In genomic region chr17:42677921-42678781, GRCh38 we compare ENCODE assay signal across 1 cellular context.
A peak's percentile ranks its signal among the peaks of the same experiment; 100 is the strongest.
TF ChIP-seq lines count a peak whose summit lies in the region.

No MANE protein-coding gene starts in this region.

TF ChIP-seq in K562, 482 proteins besides CTCF, POLR2A, EP300 and RAD21 (continues in another document):
- peak; percentile 97 for TF ChIP-seq ZNF316 (IDR thresholded peaks at IDR 0.05)
- TF ChIP-seq SMC3 (conservative IDR thresholded peaks at IDR 0.05; ENCODE audit: insufficient read depth, low read depth, low read length): no peak
- TF ChIP-seq PCBP1 (IDR thresholded peaks at IDR 0.05; ENCODE audit: low read depth, low read length, poor library complexity, severe bottlenecking): peak; percentile 76
- peak in 1 of 2 experiments; percentile 42; a peak in 1 of 4 replicates for TF ChIP-seq TEAD1 (CRISPR knock-in tag; IDR thresholded peaks at IDR 0.05)
- TF ChIP-seq USF1 (CRISPR knock-in tag; IDR thresholded peaks at IDR 0.05): peak; percentile 29; the same call in 1 of the 2 replicates
- TF ChIP-seq TRIM24 (IDR thresholded peaks at IDR 0.05): no peak
- TF ChIP-seq MAFG (tag; conservative IDR thresholded peaks at IDR 0.05): peak; percentile 76
- TF ChIP-seq NFE2 (IDR thresholded peaks at IDR 0.05; ENCODE audit: low read depth): peak; percentile 71
- TF ChIP-seq ZBTB7A (IDR thresholded peaks at IDR 0.05; ENCODE audit: borderline replicate concordance, control insufficient read depth, low read depth, low read length): peak; percentile 79
- peak; percentile 75; the same call in 1 of the 2 replicates for TF ChIP-seq PHF8 (IDR thresholded peaks at IDR 0.05; ENCODE audit: borderline replicate concordance, low read length)
- peak in 1 of 2 experiments; percentile 92; a peak in 3 of 4 replicates for TF ChIP-seq RCOR1 (IDR thresholded peaks at IDR 0.05; ENCODE audit: borderline replicate concordance in 1 of 2, low read depth in 2 of 2, low read length in 2 of 2)
- 0 out of 3 replicates have a peak, but pooled peaks of 1 of the 2 experiments have one; percentile 40 for TF ChIP-seq CBX3 (IDR thresholded peaks at IDR 0.05; ENCODE audit: borderline replicate concordance in 1 of 2, low read length in 2 of 2)
- TF ChIP-seq CEBPB (tag; IDR thresholded peaks at IDR 0.05): peak; percentile 48; the same call in 1 of the 2 replicates
- no peak for TF ChIP-seq PPARD (CRISPR knock-in tag; IDR thresholded peaks at IDR 0.05)
- TF ChIP-seq CHAMP1 (IDR thresholded peaks at IDR 0.05): no peak
- peak; percentile 62; the same call in 1 of the 2 replicates for TF ChIP-seq GATAD2A (IDR thresholded peaks at IDR 0.05)
- TF ChIP-seq TRIM25 (IDR thresholded peaks at IDR 0.05; ENCODE audit: borderline replicate concordance): no peak
- TF ChIP-seq TARDBP (IDR thresholded peaks at IDR 0.05): 0 out of 2 replicates have a peak, but pooled peaks have one; percentile 39
- no peak for TF ChIP-seq ZNF785 (CRISPR knock-in tag; IDR thresholded peaks at IDR 0.05)
- no peak for TF ChIP-seq ZNF354B (CRISPR knock-in tag; IDR thresholded peaks at IDR 0.05)
- peak; percentile 41; the same call in 1 of the 2 replicates for TF ChIP-seq ZBTB1 (CRISPR knock-in tag; IDR thresholded peaks at IDR 0.05; ENCODE audit: borderline replicate concordance, low read depth)
- TF ChIP-seq MLLT1 (IDR thresholded peaks at IDR 0.05): peak in 1 of 2 experiments; percentile 56; a peak in 1 of 4 replicates
- TF ChIP-seq ZNF121 (CRISPR knock-in tag; conservative IDR thresholded peaks at IDR 0.05): no peak
- TF ChIP-seq TBL1XR1 (IDR thresholded peaks at IDR 0.05; ENCODE audit: low read length in 2 of 2): 0 out of 4 replicates have a peak, but pooled peaks of 1 of the 2 experiments have one; percentile 13
- no peak for TF ChIP-seq ZNF740 (CRISPR knock-in tag; IDR thresholded peaks at IDR 0.05)
- TF ChIP-seq ZNF740 (tag; IDR thresholded peaks at IDR 0.05): no peak
- TF ChIP-seq JUNB (CRISPR knock-in tag; conservative IDR thresholded peaks at IDR 0.05): no peak
- peak; percentile 72; the same call in 1 of the 2 replicates for TF ChIP-seq MAFF (IDR thresholded peaks at IDR 0.05; ENCODE audit: low read length)
- peak; percentile 56 for TF ChIP-seq TCF3 (CRISPR knock-in tag; IDR thresholded peaks at IDR 0.05)
- 0 out of 2 replicates have a peak, but pooled peaks have one; percentile 18 for TF ChIP-seq THRB (CRISPR knock-in tag; conservative IDR thresholded peaks at IDR 0.05)
- TF ChIP-seq GATAD2B (IDR thresholded peaks at IDR 0.05; ENCODE audit: borderline replicate concordance): 0 out of 2 replicates have a peak, but pooled peaks have one; percentile 52
- 0 out of 2 replicates have a peak, but pooled peaks have one; percentile 42 for TF ChIP-seq GATA2 (CRISPR knock-in tag; IDR thresholded peaks at IDR 0.05)
- 0 out of 2 replicates have a peak, but pooled peaks have one; percentile 52 for TF ChIP-seq KAT7 (CRISPR knock-in tag; IDR thresholded peaks at IDR 0.05; ENCODE audit: borderline replicate concordance)
- peak; percentile 67 for TF ChIP-seq POLR2B (IDR thresholded peaks at IDR 0.05; ENCODE audit: low read depth, partially characterized antibody)
- peak; percentile 59 for TF ChIP-seq NCOR1 (IDR thresholded peaks at IDR 0.05)
- 0 out of 2 replicates have a peak, but pooled peaks have one; percentile 22 for TF ChIP-seq RUNX1 (IDR thresholded peaks at IDR 0.05; ENCODE audit: low read depth)
- TF ChIP-seq ARID4B (CRISPR knock-in tag; IDR thresholded peaks at IDR 0.05): 0 out of 2 replicates have a peak, but pooled peaks have one; percentile 28
- TF ChIP-seq NBN (IDR thresholded peaks at IDR 0.05; ENCODE audit: low read depth): 0 out of 2 replicates have a peak, but pooled peaks have one; percentile 34
- TF ChIP-seq NRF1 (conservative IDR thresholded peaks at IDR 0.05 in 1 of 2, IDR thresholded peaks at IDR 0.05 in 1 of 2): peak; percentile 81 to 83
- TF ChIP-seq FOS (IDR thresholded peaks at IDR 0.05; ENCODE audit: extremely low read depth, insufficient read length): no peak
- TF ChIP-seq TBP (optimal IDR thresholded peaks at IDR 0.05; ENCODE audit: low read depth, low read length): peak; percentile 71
- TF ChIP-seq NR0B1 (IDR thresholded peaks at IDR 0.05; ENCODE audit: partially characterized antibody): no peak
- 0 out of 2 replicates have a peak, but pooled peaks have one; percentile 13 for TF ChIP-seq ELF4 (CRISPR knock-in tag; IDR thresholded peaks at IDR 0.05)
- TF ChIP-seq ZNF311 (CRISPR knock-in tag; IDR thresholded peaks at IDR 0.05): no peak
- TF ChIP-seq C11orf30 (IDR thresholded peaks at IDR 0.05; ENCODE audit: low read depth): peak; percentile 97
- TF ChIP-seq BACH1 (tag; IDR thresholded peaks at IDR 0.05): peak; percentile 39; the same call in 1 of the 2 replicates
- no peak for TF ChIP-seq THRAP3 (IDR thresholded peaks at IDR 0.05; ENCODE audit: borderline replicate concordance)
- TF ChIP-seq TFAP4 (CRISPR knock-in tag; IDR thresholded peaks at IDR 0.05; ENCODE audit: borderline replicate concordance): peak; percentile 46; the same call in 1 of the 2 replicates
- TF ChIP-seq ESRRA (IDR thresholded peaks at IDR 0.05; ENCODE audit: borderline replicate concordance, low read depth): peak; percentile 56; the same call in 1 of the 2 replicates
- no peak for TF ChIP-seq FUS (optimal IDR thresholded peaks at IDR 0.05; ENCODE audit: low read depth, low read length)
- 0 out of 2 replicates have a peak, but pooled peaks have one; percentile 61 for TF ChIP-seq HDAC2 (IDR thresholded peaks at IDR 0.05)
- TF ChIP-seq CBFA2T3 (IDR thresholded peaks at IDR 0.05): peak; percentile 76
- TF ChIP-seq NFIC (IDR thresholded peaks at IDR 0.05): peak; percentile 3; the same call in 1 of the 2 replicates
- TF ChIP-seq ZNF23 (CRISPR knock-in tag; IDR thresholded peaks at IDR 0.05): no peak
- 0 out of 2 replicates have a peak, but pooled peaks have one; percentile 30 for TF ChIP-seq L3MBTL2 (IDR thresholded peaks at IDR 0.05)
- no peak for TF ChIP-seq SETDB1 (IDR thresholded peaks at IDR 0.05; ENCODE audit: low read length)
- peak; percentile 40; the same call in 1 of the 2 replicates for TF ChIP-seq ARID1B (IDR thresholded peaks at IDR 0.05)
